ENCODE assay signal across 20 cellular contexts in the genomic region with DNA sequence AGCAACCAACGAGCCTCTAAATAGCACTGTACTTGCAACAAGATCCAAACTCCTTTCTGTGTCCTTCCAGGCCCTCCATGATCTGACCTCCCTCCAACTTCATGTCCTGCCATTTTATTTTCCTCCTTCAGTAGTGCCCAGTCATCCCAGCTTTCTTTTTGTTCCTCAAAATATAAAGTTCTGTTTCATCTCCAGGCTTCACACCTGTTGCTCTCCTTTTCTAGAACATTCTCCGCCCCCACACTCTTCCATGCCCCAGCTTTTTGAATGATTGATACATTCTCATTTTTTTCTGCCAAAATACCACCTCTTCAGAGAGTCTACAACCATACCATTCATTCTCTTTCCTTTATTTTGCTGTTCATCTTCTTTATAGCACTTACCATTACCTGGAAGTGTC.
"Had no signal": no experiment of that assay in that cellular context is flagged by ENCODE, and none has a peak within 500 bp of the region (broad histone marks: within the 10 kb centered on the region; RNA-seq: fewer than 3 reads in every experiment).

No MANE protein-coding gene starts in this region.

- H3K4me1 Mint-ChIP-seq: neural crest cell had no signal

- H3K27me3 ChIP-seq: gastrocnemius medialis had no signal

- H3K27me3 Mint-ChIP-seq: activated CD4-positive, alpha-beta T cell treated with anti-CD3 and anti-CD28 coated beads, Interleukin-2, amount 10 ng/mL, durations not matched to agents 7 days and 5 days; progenitor cell of endocrine pancreas had no signal

- H3K27ac Mint-ChIP-seq: activated CD4-positive, alpha-beta T cell treated with anti-CD3 and anti-CD28 coated beads, Interleukin-2, amount 10 ng/mL, durations not matched to agents 7 days and 5 days; progenitor cell of endocrine pancreas had no signal

- H3K9me3 ChIP-seq: gastrocnemius medialis, SK-N-SH had no signal

- H3K4me3 ChIP-seq: gastrocnemius medialis had no signal

- H3K36me3 ChIP-seq: gastrocnemius medialis had no signal

- H3K27ac ChIP-seq: gastrocnemius medialis had no signal

- H3K4me3 Mint-ChIP-seq: activated CD4-positive, alpha-beta T cell treated with anti-CD3 and anti-CD28 coated beads, Interleukin-2, amount 10 ng/mL, durations not matched to agents 7 days and 5 days; activated T-cell treated with anti-CD3 and anti-CD28 coated beads, Interleukin-2, amount 50 U/mL, for 72 hours; neural crest cell had no signal

- H3K9me3 Mint-ChIP-seq: neural crest cell had no signal

- H3K4me1 ChIP-seq: gastrocnemius medialis had no signal

- ATAC-seq: activated T-cell treated with anti-CD3 and anti-CD28 coated beads, Interleukin-2, amount 50 U/mL, for 72 hours; esophagus mucosa; gastrocnemius medialis; left lobe of liver; right cardiac atrium had no signal

- DNase-seq: activated CD4-positive, alpha-beta T cell treated with anti-CD3 and anti-CD28 coated beads, Interleukin-2, amount 10 ng/mL, durations not matched to agents 7 days and 5 days; activated CD4-positive, CD25-positive, alpha-beta regulatory T cell; activated CD8-positive, alpha-beta memory T cell treated with anti-CD3 and anti-CD28 coated beads for 24 hours; activated CD8-positive, alpha-beta memory T cell treated with anti-CD3 and anti-CD28 coated beads, Interleukin-2, amount 50 U/mL, for 48 hours; activated gamma-delta T cell; activated T-cell treated with anti-CD3 and anti-CD28 coated beads, Interleukin-2, amount 50 U/mL, for 72 hours; effector CD8-positive, alpha-beta T cell; gastrocnemius medialis; kidney; midbrain; right cardiac atrium; SK-N-SH; small intestine; stimulated activated CD4-positive, alpha-beta T cell treated with anti-CD3 and anti-CD28 coated beads, Interleukin-15, amount 100 ng/mL, for 24 hours; stimulated activated CD4-positive, alpha-beta T cell treated with anti-CD3 and anti-CD28 coated beads, Interleukin-2, amount 100 ng/mL, for 48 hours; T-helper 9 cell had no signal
